In the genomic region with DNA sequence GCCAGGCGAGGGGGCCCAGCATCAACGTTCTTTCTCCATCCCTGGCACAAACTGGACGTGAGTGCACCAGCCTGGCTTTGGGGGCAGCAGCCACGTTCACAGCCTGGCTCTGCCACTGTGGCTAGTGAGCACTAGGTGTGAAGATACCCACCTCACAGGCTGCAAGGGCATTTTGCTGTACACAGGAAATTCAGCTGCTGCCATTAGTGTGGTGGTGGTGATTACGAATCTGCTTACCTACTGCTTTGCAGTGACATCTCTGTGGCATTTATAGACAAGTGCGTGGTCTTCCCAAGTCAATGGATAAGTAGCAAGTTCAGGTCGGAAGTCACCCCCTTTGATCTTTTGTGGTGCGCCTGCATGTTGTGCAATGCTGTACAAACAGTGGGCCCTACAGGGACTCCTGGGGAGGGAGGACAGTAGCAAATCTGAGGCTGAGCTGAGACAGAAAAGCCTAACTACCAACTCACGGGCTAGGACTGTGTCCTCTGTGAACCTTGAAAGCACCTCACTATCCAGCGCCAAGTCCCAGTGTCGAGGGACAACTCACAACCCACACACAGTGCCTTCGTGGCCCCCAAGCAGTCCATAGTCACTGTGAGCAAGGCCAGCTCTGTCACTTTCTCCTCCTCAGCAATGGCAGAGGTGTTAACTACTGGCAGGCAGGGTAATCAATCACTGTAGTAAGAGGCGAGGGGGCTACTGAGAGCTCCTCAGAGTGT, we compare ENCODE assay signal across 1 cellular context.
TF ChIP-seq lines count a peak whose summit lies in the region.

No MANE protein-coding gene starts in this region.

TF ChIP-seq in HepG2, 621 proteins besides CTCF, POLR2A, EP300 and RAD21 (continued from another document and continues in another):
- TF ChIP-seq ZNF3 (CRISPR knock-in tag; IDR thresholded peaks at IDR 0.05) = no peak
- no peak for TF ChIP-seq HMGA1 (CRISPR knock-in tag; conservative IDR thresholded peaks at IDR 0.05)
- peak; percentile 95 for TF ChIP-seq ZNF609 (CRISPR knock-in tag; IDR thresholded peaks at IDR 0.05; ENCODE audit: borderline replicate concordance)
- TF ChIP-seq, protein P1, sequence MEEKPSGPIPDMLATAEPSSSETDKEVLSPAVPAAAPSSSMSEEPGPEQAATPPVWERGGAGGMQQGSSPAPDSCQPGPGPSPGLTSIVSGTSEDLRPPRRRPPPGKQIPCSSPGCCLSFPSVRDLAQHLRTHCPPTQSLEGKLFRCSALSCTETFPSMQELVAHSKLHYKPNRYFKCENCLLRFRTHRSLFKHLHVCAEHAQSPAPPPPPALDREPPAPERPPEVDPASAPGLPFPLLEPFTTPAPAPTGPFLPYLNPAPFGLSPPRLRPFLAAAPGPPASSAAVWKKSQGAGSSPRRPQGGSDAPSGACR (CRISPR knock-in tag; IDR thresholded peaks at IDR 0.05) = peak; percentile 89
- peak; percentile 69 for TF ChIP-seq TFE3 (CRISPR knock-in tag; IDR thresholded peaks at IDR 0.05)
- peak; percentile 76 for TF ChIP-seq DMAP1 (CRISPR knock-in tag; IDR thresholded peaks at IDR 0.05)
- peak; percentile 80 for TF ChIP-seq ATF2 (CRISPR knock-in tag; IDR thresholded peaks at IDR 0.05)
- 0 out of 2 replicates have a peak, but pooled peaks have one; percentile 72 for TF ChIP-seq ZNF280D (CRISPR knock-in tag; IDR thresholded peaks at IDR 0.05)
- TF ChIP-seq ZNF234 (CRISPR knock-in tag; conservative IDR thresholded peaks at IDR 0.05) = no peak
- TF ChIP-seq TBL1XR1 (IDR thresholded peaks at IDR 0.05; ENCODE audit: borderline replicate concordance, low read length, partially characterized antibody) = peak; percentile 66
- TF ChIP-seq SNAPC2 (CRISPR knock-in tag; IDR thresholded peaks at IDR 0.05) = peak; percentile 76; the same call in 1 of the 2 replicates
- TF ChIP-seq HOXD1 (CRISPR knock-in tag; IDR thresholded peaks at IDR 0.05) = peak; percentile 76
- no peak for TF ChIP-seq TBP (CRISPR knock-in tag; IDR thresholded peaks at IDR 0.05)
- TF ChIP-seq, protein P2, sequence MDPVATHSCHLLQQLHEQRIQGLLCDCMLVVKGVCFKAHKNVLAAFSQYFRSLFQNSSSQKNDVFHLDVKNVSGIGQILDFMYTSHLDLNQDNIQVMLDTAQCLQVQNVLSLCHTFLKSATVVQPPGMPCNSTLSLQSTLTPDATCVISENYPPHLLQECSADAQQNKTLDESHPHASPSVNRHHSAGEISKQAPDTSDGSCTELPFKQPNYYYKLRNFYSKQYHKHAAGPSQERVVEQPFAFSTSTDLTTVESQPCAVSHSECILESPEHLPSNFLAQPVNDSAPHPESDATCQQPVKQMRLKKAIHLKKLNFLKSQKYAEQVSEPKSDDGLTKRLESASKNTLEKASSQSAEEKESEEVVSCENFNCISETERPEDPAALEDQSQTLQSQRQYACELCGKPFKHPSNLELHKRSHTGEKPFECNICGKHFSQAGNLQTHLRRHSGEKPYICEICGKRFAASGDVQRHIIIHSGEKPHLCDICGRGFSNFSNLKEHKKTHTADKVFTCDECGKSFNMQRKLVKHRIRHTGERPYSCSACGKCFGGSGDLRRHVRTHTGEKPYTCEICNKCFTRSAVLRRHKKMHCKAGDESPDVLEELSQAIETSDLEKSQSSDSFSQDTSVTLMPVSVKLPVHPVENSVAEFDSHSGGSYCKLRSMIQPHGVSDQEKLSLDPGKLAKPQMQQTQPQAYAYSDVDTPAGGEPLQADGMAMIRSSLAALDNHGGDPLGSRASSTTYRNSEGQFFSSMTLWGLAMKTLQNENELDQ (CRISPR knock-in tag; IDR thresholded peaks at IDR 0.05; ENCODE audit: borderline replicate concordance) = no peak
- TF ChIP-seq MLX (CRISPR knock-in tag; IDR thresholded peaks at IDR 0.05) = peak; percentile 82; the same call in 1 of the 2 replicates
- TF ChIP-seq, protein P3, sequence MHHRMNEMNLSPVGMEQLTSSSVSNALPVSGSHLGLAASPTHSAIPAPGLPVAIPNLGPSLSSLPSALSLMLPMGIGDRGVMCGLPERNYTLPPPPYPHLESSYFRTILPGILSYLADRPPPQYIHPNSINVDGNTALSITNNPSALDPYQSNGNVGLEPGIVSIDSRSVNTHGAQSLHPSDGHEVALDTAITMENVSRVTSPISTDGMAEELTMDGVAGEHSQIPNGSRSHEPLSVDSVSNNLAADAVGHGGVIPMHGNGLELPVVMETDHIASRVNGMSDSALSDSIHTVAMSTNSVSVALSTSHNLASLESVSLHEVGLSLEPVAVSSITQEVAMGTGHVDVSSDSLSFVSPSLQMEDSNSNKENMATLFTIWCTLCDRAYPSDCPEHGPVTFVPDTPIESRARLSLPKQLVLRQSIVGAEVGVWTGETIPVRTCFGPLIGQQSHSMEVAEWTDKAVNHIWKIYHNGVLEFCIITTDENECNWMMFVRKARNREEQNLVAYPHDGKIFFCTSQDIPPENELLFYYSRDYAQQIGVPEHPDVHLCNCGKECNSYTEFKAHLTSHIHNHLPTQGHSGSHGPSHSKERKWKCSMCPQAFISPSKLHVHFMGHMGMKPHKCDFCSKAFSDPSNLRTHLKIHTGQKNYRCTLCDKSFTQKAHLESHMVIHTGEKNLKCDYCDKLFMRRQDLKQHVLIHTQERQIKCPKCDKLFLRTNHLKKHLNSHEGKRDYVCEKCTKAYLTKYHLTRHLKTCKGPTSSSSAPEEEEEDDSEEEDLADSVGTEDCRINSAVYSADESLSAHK (CRISPR knock-in tag; IDR thresholded peaks at IDR 0.05; ENCODE audit: borderline replicate concordance) = no peak
- TF ChIP-seq RAD51 (IDR thresholded peaks at IDR 0.05; ENCODE audit: borderline replicate concordance) = no peak
- no peak for TF ChIP-seq SRSF9 (IDR thresholded peaks at IDR 0.05; ENCODE audit: borderline replicate concordance, insufficient read depth, low read depth, low read length, poor library complexity, severe bottlenecking)
- TF ChIP-seq ZNF44 (CRISPR knock-in tag; IDR thresholded peaks at IDR 0.05) = 0 out of 2 replicates have a peak, but pooled peaks have one; percentile 35
- TF ChIP-seq YEATS4 (CRISPR knock-in tag; IDR thresholded peaks at IDR 0.05; ENCODE audit: borderline replicate concordance) = peak; percentile 47; the same call in 1 of the 2 replicates
- no peak for TF ChIP-seq RFX3 (CRISPR knock-in tag; IDR thresholded peaks at IDR 0.05)
- no peak for TF ChIP-seq ZNF235 (CRISPR knock-in tag; IDR thresholded peaks at IDR 0.05; ENCODE audit: borderline replicate concordance)
- TF ChIP-seq, protein P4, sequence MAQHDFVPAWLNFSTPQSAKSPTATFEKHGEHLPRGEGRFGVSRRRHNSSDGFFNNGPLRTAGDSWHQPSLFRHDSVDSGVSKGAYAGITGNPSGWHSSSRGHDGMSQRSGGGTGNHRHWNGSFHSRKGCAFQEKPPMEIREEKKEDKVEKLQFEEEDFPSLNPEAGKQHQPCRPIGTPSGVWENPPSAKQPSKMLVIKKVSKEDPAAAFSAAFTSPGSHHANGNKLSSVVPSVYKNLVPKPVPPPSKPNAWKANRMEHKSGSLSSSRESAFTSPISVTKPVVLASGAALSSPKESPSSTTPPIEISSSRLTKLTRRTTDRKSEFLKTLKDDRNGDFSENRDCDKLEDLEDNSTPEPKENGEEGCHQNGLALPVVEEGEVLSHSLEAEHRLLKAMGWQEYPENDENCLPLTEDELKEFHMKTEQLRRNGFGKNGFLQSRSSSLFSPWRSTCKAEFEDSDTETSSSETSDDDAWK (CRISPR knock-in tag; IDR thresholded peaks at IDR 0.05) = no peak
- no peak for TF ChIP-seq ZNF274 (CRISPR knock-in tag; IDR thresholded peaks at IDR 0.05)
- TF ChIP-seq ZNF761 (CRISPR knock-in tag; conservative IDR thresholded peaks at IDR 0.05) = peak; percentile 86; the same call in 1 of the 2 replicates
- TF ChIP-seq HOMEZ (CRISPR knock-in tag; IDR thresholded peaks at IDR 0.05; ENCODE audit: low read depth) = peak; percentile 89; the same call in 1 of the 2 replicates
- TF ChIP-seq SMAD1 (CRISPR knock-in tag; IDR thresholded peaks at IDR 0.05; ENCODE audit: borderline replicate concordance, low read depth) = peak; percentile 92; the same call in 1 of the 2 replicates
